Comparison of ENCODE assay signal across 19 cellular contexts in genomic region chr6:108578166-108578565, GRCh38. TPM values are rescaled to one million over a fixed set of nuclear protein-coding genes. Genes with fewer than 3 reads are reported as not detected.
DNase-seq lines count a peak whose midpoint lies in the region; ATAC-seq and TF ChIP-seq lines count a peak whose summit lies in the region.
"Had no signal": no experiment of that assay in that cellular context is flagged by ENCODE, and none has a peak within 500 bp of the region (broad histone marks: within the 10 kb centered on the region; RNA-seq: fewer than 3 reads in every experiment).

No MANE protein-coding gene starts in this region.

- POLR2A ChIA-PET in CD8-positive, alpha-beta memory T cell (lab: Charles Lee): no interaction called here

- peak overlapping the region; percentile 25 for H3K27ac ChIP-seq in CD8-positive, alpha-beta memory T cell (ENCODE audit: low read depth, low read length)
- H3K27ac ChIP-seq in MM.1S (ENCODE audit: low read length): peak overlapping the region; percentile 80
- H3K27ac ChIP-seq in hepatocyte: peak overlapping the region; percentile 66

- H3K79me2 ChIP-seq in MM.1S (ENCODE audit: low read length) (peaks cover 100% of the 10 kb centered on the region), hepatocyte (peaks cover 100% of the 10 kb centered on the region)

- H3K4me3 Mint-ChIP-seq in CD8-positive, alpha-beta memory T cell: no peak overlapping the region
- H3K4me3 Mint-ChIP-seq: GM23338 had no signal

- no peaks in the 10 kb centered on the region for H3K27me3 Mint-ChIP-seq in CD8-positive, alpha-beta memory T cell

- H3K36me3 ChIP-seq in CD8-positive, alpha-beta memory T cell (ENCODE audit: insufficient read depth, low read length): no peaks in the 10 kb centered on the region
- no peaks in the 10 kb centered on the region for H3K36me3 ChIP-seq in MM.1S (replicated peaks; ENCODE audit: insufficient read depth, low read length)
- no peaks in the 10 kb centered on the region for H3K36me3 ChIP-seq in hepatocyte (replicated peaks; ENCODE audit: insufficient read depth, low read depth)
- H3K36me3 ChIP-seq in skeletal muscle satellite cell (ENCODE audit: insufficient read depth, low read length): peaks cover 12% of the 10 kb centered on the region

- no peaks in the 10 kb centered on the region for H3K9me3 ChIP-seq in CD8-positive, alpha-beta memory T cell (ENCODE audit: low read length)
- H3K9me3 ChIP-seq in MM.1S (replicated peaks; ENCODE audit: insufficient read depth, low read length) (no peaks in the 10 kb centered on the region), hepatocyte (ENCODE audit: low read depth) (no peaks in the 10 kb centered on the region), skeletal muscle satellite cell (replicated peaks; ENCODE audit: low read length) (no peaks in the 10 kb centered on the region)
- H3K9me3 ChIP-seq: esophagus muscularis mucosa, pancreas had no signal

- H3K9me2 ChIP-seq in MM.1S (replicated peaks; ENCODE audit: insufficient read depth, low read length): no peaks in the 10 kb centered on the region
- H3K9me2 ChIP-seq in hepatocyte (replicated peaks; ENCODE audit: insufficient read depth): no peaks in the 10 kb centered on the region

- CTCF ChIA-PET in CD8-positive, alpha-beta memory T cell (lab: Charles Lee): interaction anchor here (1.2 to 1.4 kb wide), 2 partner anchors 18 to 74 kb away, joined by 3 read pairs; partner anchors contain the start of gene FOXO3

- peak overlapping the region; percentile 70 for H3K4me2 ChIP-seq in MM.1S (ENCODE audit: low read depth, low read length)
- H3K4me2 ChIP-seq in hepatocyte: peak overlapping the region; percentile 19
- peak overlapping the region; percentile 33 for H3K4me2 ChIP-seq in skeletal muscle satellite cell (ENCODE audit: low read length)
- H3K4me2 ChIP-seq: GM23338 had no signal

- peaks cover 56% of the 10 kb centered on the region for H3K4me1 ChIP-seq in CD8-positive, alpha-beta memory T cell (ENCODE audit: insufficient read depth, low read length)
- H3K4me1 ChIP-seq in MM.1S (ENCODE audit: low read length): peaks cover 85% of the 10 kb centered on the region
- peaks cover 63% of the 10 kb centered on the region for H3K4me1 ChIP-seq in hepatocyte (ENCODE audit: insufficient read depth)
- H3K4me1 ChIP-seq in skeletal muscle satellite cell (ENCODE audit: control insufficient read depth, insufficient read depth, low read length): peaks cover 89% of the 10 kb centered on the region

- H3K27me3 ChIP-seq in CD8-positive, alpha-beta memory T cell (ENCODE audit: insufficient read depth, low read length, poor library complexity, severe bottlenecking): no peaks in the 10 kb centered on the region
- H3K27me3 ChIP-seq in MM.1S (replicated peaks; ENCODE audit: insufficient read depth, low read length) (no peaks in the 10 kb centered on the region), hepatocyte (no peaks in the 10 kb centered on the region), skeletal muscle satellite cell (ENCODE audit: control insufficient read depth, insufficient read depth, low read length) (no peaks in the 10 kb centered on the region)
- H3K27me3 ChIP-seq: esophagus muscularis mucosa, pancreas had no signal

- WGBS in hepatocyte (ENCODE audit: low lambda C conversion rate, missing lambda C conversion rate): 93% methylated on average over 4 of the region's 4 CpGs

- H2AFZ ChIP-seq in MM.1S (ENCODE audit: low read length) (no peak overlapping the region), hepatocyte (no peak overlapping the region)
- H2AFZ ChIP-seq: GM23338 had no signal

- peak overlapping the region; percentile 51; the same call in 1 of the 2 replicates for H3K9ac ChIP-seq in MM.1S (ENCODE audit: low read length)
- no peak overlapping the region for H3K9ac ChIP-seq in skeletal muscle satellite cell (ENCODE audit: low read depth, low read length)

- H3K36me3 Mint-ChIP-seq in CD8-positive, alpha-beta memory T cell: peaks cover 0 to 21% (median 8%) of the 10 kb centered on the region in 3 donors

- peaks cover 95% of the 10 kb centered on the region for H3F3A ChIP-seq in MM.1S (ENCODE audit: insufficient read depth, low read length)

- no peaks in the 10 kb centered on the region for H3K9me3 Mint-ChIP-seq in CD8-positive, alpha-beta memory T cell
- H3K9me3 Mint-ChIP-seq: GM23338 had no signal

- no peak for ATAC-seq in GM19023 (IDR thresholded peaks at IDR 0.05; ENCODE audit: unreplicated experiment)
- ATAC-seq: GM23338, pancreas had no signal

- H3K4me3 ChIP-seq in CD8-positive, alpha-beta memory T cell (ENCODE audit: low read length): no peak overlapping the region
- H3K4me3 ChIP-seq in MM.1S (ENCODE audit: low read length) (peak overlapping the region; percentile 35), hepatocyte (no peak overlapping the region), skeletal muscle satellite cell (ENCODE audit: low read length) (no peak overlapping the region)
- H3K4me3 ChIP-seq: esophagus muscularis mucosa, GM23338, pancreas had no signal

- H4K20me1 ChIP-seq in MM.1S (ENCODE audit: insufficient read depth, low read length) (peaks cover 41% of the 10 kb centered on the region), hepatocyte (ENCODE audit: insufficient read depth, poor library complexity, severe bottlenecking) (peaks cover 75% of the 10 kb centered on the region)

- DNase-seq in CD8-positive, alpha-beta memory T cell: no peak
- DNase-seq in MM.1S (no peak), hepatocyte (ENCODE audit: low spot score) (no peak), SHP77 (lab: John Stamatoyannopoulos, UW) (no peak)
- no peak for DNase-seq in activated T-cell treated with anti-CD3 and anti-CD28 coated beads, Interleukin-2, amount 50 U/mL, for 1 hour
- DNase-seq: central memory CD4-positive, alpha-beta T cell; COR-L47; effector CD4-positive, alpha-beta T cell; NCI-H1092 treated with DMSO at 0.1 percent for 48 hours; NCI-H2029 treated with DMSO at 0.1 percent for 48 hours; NCI-H510A; NK-92 treated with Interleukin-12 subunit alpha and Interleukin-12 subunit beta, amount 100 ng/mL, for 24 hours; pancreas; stimulated activated CD4-positive, alpha-beta T cell treated with anti-CD3 and anti-CD28 coated beads, Interleukin-4, amount 100 ng/mL, for 24 hours; SW 1271 had no signal

- no peak for TF ChIP-seq CTCF in MM.1S (IDR thresholded peaks at IDR 0.05; ENCODE audit: low read length)
- TF ChIP-seq CTCF in hepatocyte (IDR thresholded peaks at IDR 0.05; ENCODE audit: poor library complexity): no peak

- peak overlapping the region in 3 of 8 donors; percentile 5 to 75 (median 43) for H3K27ac Mint-ChIP-seq in CD8-positive, alpha-beta memory T cell

- H3K4me1 Mint-ChIP-seq in CD8-positive, alpha-beta memory T cell: peaks cover 72 to 91% (median 90%) of the 10 kb centered on the region in 3 donors

RNA-seq across cellular contexts. Expression of gene FOXO3, which starts 17.4 kb away (rescaled TPM):
- total RNA-seq in CD8-positive, alpha-beta memory T cell: 10 to 100 TPM; 14.1 to 15.0 TPM
- polyA plus RNA-seq in CD8-positive, alpha-beta memory T cell: 31.1 TPM
- 51.0 and 54.9 TPM in 2 replicates for total RNA-seq in hepatocyte
- 44.6 and 50.1 TPM in 2 replicates for polyA plus RNA-seq in hepatocyte
- total RNA-seq in skeletal muscle satellite cell (2012; rRNA removed): 33.0 and 40.2 TPM in 2 replicates

Comparison
In these comparisons a context has a peak if more than half of its experiments do, and no peak if none do; other contexts are left out.
1. H3K27ac ChIP-seq: peak in every context shown above with its lines; median percentile 80 in MM.1S; 66 in hepatocyte; 25 in CD8-positive, alpha-beta memory T cell.
2. H3K4me2 ChIP-seq: peak in every context shown above with its lines; median percentile 70 in MM.1S; 33 in skeletal muscle satellite cell; 19 in hepatocyte.